Comparison of ENCODE assay signal across 8 cellular contexts in the genomic region with DNA sequence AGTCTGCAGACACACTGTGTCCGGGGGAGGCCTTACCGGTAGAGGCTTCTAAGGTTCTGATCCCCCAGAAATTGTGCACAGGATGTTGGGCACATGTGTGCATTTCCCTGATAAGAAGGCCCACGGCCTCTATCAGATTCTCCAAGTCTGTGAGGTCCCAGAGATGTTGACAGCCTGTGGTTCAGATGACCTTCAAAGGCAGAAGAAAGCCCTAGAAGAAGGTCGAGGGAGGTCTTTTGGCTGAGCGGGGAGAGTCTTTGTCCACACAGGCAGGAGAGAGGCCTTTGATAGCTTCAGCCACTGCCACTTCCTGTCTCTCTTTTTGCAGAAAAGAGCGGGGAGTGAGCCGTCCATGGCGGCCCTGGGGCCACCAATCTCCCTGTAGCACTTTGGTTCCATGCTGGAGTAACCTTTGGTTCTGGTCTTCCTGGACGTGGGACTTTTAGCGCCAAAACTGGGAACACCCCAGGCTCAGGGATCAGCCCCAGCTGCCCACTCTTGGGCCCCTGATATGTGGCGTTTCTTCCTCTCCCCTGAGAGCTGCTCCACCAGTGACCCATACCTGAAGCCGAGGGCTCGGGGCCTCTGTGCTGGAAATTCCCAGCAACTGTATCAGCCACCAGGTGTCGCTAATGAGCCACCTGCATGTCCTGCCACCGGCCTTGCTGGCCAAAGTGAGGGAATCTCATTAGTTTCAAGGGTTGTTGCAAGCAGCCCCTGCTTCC. TPM values are rescaled to one million over a fixed set of nuclear protein-coding genes. Genes with fewer than 3 reads are reported as not detected.
DNase-seq lines count a peak whose midpoint lies in the region; ATAC-seq and TF ChIP-seq lines count a peak whose summit lies in the region.

No MANE protein-coding gene starts in this region.

- no peak overlapping the region for H3K27ac ChIP-seq in heart left ventricle
- H3K27ac ChIP-seq in vagina, result no peak overlapping the region

- H3K4me1 ChIP-seq in heart left ventricle (peaks cover 0 to 18% (median 7%) of the 10 kb centered on the region in 12 donors), vagina (no peaks in the 10 kb centered on the region)

- TF ChIP-seq POLR2A in heart left ventricle (IDR thresholded peaks at IDR 0.05) (no peak), vagina (IDR thresholded peaks at IDR 0.05) (no peak)

- POLR2A ChIA-PET in GM10248 (lab: Yijun Ruan, JAX), result no interaction called here

- peak; percentile 85 for DNase-seq in GM10248 (ENCODE audit: extremely low spot score)
- peak; percentile 60 for DNase-seq in SW480 (ENCODE audit: low spot score)
- peak; percentile 47 for DNase-seq in activated naive CD8-positive, alpha-beta T cell treated with anti-CD3 and anti-CD28 coated beads, Interleukin-2, amount 50 U/mL, for 16 hours (ENCODE audit: low read depth, low spot score)
- peak; percentile 70 to 83 (median 72) for DNase-seq in heart left ventricle
- peak; percentile 76 for DNase-seq in progenitor cell of endocrine pancreas (ENCODE audit: low spot score, unreplicated experiment)
- DNase-seq in vagina (ENCODE audit: extremely low spot score in 2 of 2), result no peak

- no peaks in the 10 kb centered on the region for H3K27me3 Mint-ChIP-seq in progenitor cell of endocrine pancreas

- H3K4me3 Mint-ChIP-seq in progenitor cell of endocrine pancreas (ENCODE audit: low read depth), result no peak overlapping the region

- H3K4me1 Mint-ChIP-seq in progenitor cell of endocrine pancreas (ENCODE audit: low read depth), result peaks cover 1% of the 10 kb centered on the region

- peaks cover 9% of the 10 kb centered on the region for H3K36me3 Mint-ChIP-seq in progenitor cell of endocrine pancreas (ENCODE audit: insufficient read depth)

- no peaks in the 10 kb centered on the region for H3K9me3 Mint-ChIP-seq in progenitor cell of endocrine pancreas (ENCODE audit: low read depth)

- CTCF ChIA-PET in GM10248 (lab: Yijun Ruan, JAX), result interaction anchor here (0.9 to 13.5 kb wide), 33 partner anchors 10 to 425 kb away, joined by 3 to 331 read pairs (median 7); a partner anchor contains a TSS

- H3K27me3 ChIP-seq in heart left ventricle (no peaks in the 10 kb centered on the region), vagina (no peaks in the 10 kb centered on the region)

- ATAC-seq in heart left ventricle, result peak; percentile 41 to 75 (median 63)
- ATAC-seq in GM18907 (IDR thresholded peaks at IDR 0.05; ENCODE audit: unreplicated experiment), result no peak

- H3K9me3 ChIP-seq in heart left ventricle, result no peaks in the 10 kb centered on the region
- H3K9me3 ChIP-seq in vagina, result no peaks in the 10 kb centered on the region

- intact Hi-C loops in heart left ventricle (cut with DNase I), result loop anchor here (1.0 to 10.0 kb wide), 11 partner anchors 48 to 367 kb away; a partner anchor contains a TSS
- intact Hi-C loops in vagina (cut with DNase I), result loop anchor here (5.0 kb wide), 2 partner anchors 251 to 366 kb away; no protein-coding TSS in a partner anchor

- TF ChIP-seq CTCF in GM10248 (IDR thresholded peaks at IDR 0.05; ENCODE audit: control extremely low read depth, extremely low read depth, low read depth, missing control alignments) (peak; percentile 97), LNCAP (IDR thresholded peaks at IDR 0.05) (peak; percentile 96), heart left ventricle (IDR thresholded peaks at IDR 0.05) (peak; percentile 88 to 99 (median 97)), progenitor cell of endocrine pancreas (IDR thresholded peaks at IDR 0.05; ENCODE audit: unreplicated experiment) (peak; percentile 98), vagina (IDR thresholded peaks at IDR 0.05) (peak; percentile 90 to 99 (median 96))

- H3K36me3 ChIP-seq in heart left ventricle (peaks cover 0 to 64% (median 44%) of the 10 kb centered on the region in 9 donors), vagina (peaks cover 0 to 45% of the 10 kb centered on the region in 2 donors)

- H3K4me3 ChIP-seq in heart left ventricle (no peak overlapping the region), vagina (no peak overlapping the region)

- WGBS in heart left ventricle, 4 donors, result 42 to 62% (median 49%) methylated on average over 9 to 15 of the region's 15 CpGs

- no peak overlapping the region for H3K27ac Mint-ChIP-seq in progenitor cell of endocrine pancreas

RNA-seq across cellular contexts. Expression of a gene that starts 28.1 kb away (rescaled TPM):
- 100 to 1,000 TPM in 1 of 9 donors, 10 to 100 TPM in 7, 1 to 10 TPM in 1; 7.9 to 173 (median 22.1) TPM for total RNA-seq in heart left ventricle
- 10 to 100 TPM; 12.3 to 25.3 TPM for polyA plus RNA-seq in heart left ventricle
- total RNA-seq in progenitor cell of endocrine pancreas, result 2.1 and 3.1 TPM in 2 replicates
- 34.9 TPM for total RNA-seq in vagina

Comparison
In these comparisons a context has a peak if more than half of its experiments do, and no peak if none do; other contexts are left out.
1. DNase-seq: peak in GM10248 (single experiment), SW480 (single experiment), activated naive CD8-positive, alpha-beta T cell treated with anti-CD3 and anti-CD28 coated beads, Interleukin-2, amount 50 U/mL, for 16 hours (single experiment), heart left ventricle (5 of 5) and progenitor cell of endocrine pancreas (single experiment); none in vagina (0 of 2).
2. Peak in every context shown above with its lines, with median percentiles within 50 percentile points of each other: CTCF ChIP-seq.